In the genomic region with DNA sequence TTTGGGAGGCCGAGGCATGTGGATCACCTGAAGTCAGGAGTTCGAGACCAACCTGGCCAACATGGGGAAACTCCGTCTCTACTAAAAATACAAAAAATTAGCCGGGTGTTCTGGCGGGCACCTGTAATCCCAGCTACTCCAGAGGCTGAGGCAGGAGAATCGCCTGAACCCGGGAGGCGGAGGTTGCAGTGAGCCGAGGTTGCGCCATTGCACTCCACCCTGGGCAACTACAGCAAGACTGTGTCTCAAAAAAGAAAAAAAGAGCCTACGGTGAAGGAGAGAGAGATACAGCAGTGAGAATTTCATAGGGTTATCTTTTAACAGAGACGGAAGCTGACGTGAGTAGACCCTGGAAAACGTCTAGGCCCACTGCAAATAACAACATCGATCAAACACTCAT, we compare ENCODE assay signal across 7 cellular contexts. TPM values are rescaled to one million over a fixed set of nuclear protein-coding genes. Genes with fewer than 3 reads are reported as not detected.
A peak's percentile ranks its signal among the peaks of the same experiment; 100 is the strongest.
DNase-seq lines count a peak whose midpoint lies in the region; ATAC-seq, FAIRE-seq and TF ChIP-seq lines count a peak whose summit lies in the region.
"Not testable (repeated sequence)": the region's sequence is repeated elsewhere in the genome, so short reads cannot be mapped to it uniquely, and the experiment has no call there.

No MANE protein-coding gene starts in this region.

- H2BK12ac ChIP-seq in neuronal stem cell (ENCODE audit: low read length): not testable (repeated sequence)

- not testable (repeated sequence) for H4K8ac ChIP-seq in neuronal stem cell (ENCODE audit: low read depth, low read length)

- dilution Hi-C loops in keratinocyte (cut with MboI; ENCODE audit: extremely low pct_ligation_motif_present, low sequenced_read_pairs): not testable (repeated sequence)

- not testable (repeated sequence) for FAIRE-seq in keratinocyte (lab: Jason Lieb, UNC)

- not testable (repeated sequence) for H3F3A ChIP-seq in SU-DHL-6 (ENCODE audit: insufficient read depth)

- H3K9ac ChIP-seq in DND-41 (ENCODE audit: low read depth, low read length) (peak overlapping the region; percentile 96), SU-DHL-6 (ENCODE audit: low read length) (peak overlapping the region; percentile 88)
- H3K9ac ChIP-seq in KMS-11; endodermal cell (ENCODE audit: extremely low read depth, low read length, poor library complexity, severe bottlenecking); keratinocyte (ENCODE audit: control insufficient read depth, extremely low read depth, insufficient read depth, low read length); neuronal stem cell (ENCODE audit: low read depth, low read length, poor library complexity): not testable (repeated sequence)

- H2BK120ac ChIP-seq in neuronal stem cell (ENCODE audit: low read depth, low read length): not testable (repeated sequence)

- peak overlapping the region; percentile 96; the same call in 1 of the 2 replicates for H3K27ac ChIP-seq in DND-41 (ENCODE audit: low read length)
- H3K27ac ChIP-seq in KMS-11; endodermal cell (ENCODE audit: low read depth, low read length); keratinocyte (ENCODE audit: control insufficient read depth, insufficient read depth, low read length): not testable (repeated sequence)
- 0 out of 2 replicates have a peak overlapping the region, but pooled peaks have one; percentile 71 for H3K27ac ChIP-seq in SU-DHL-6 (ENCODE audit: low read depth, low read length)
- peak overlapping the region; percentile 39 for H3K27ac ChIP-seq in neuronal stem cell (replicated peaks; ENCODE audit: low read length)

- not testable (repeated sequence) for H3K27me3 Mint-ChIP-seq in activated naive CD4-positive, alpha-beta T cell treated with anti-CD3 and anti-CD28 coated beads, Interleukin-2, amount 50 U/mL, for 24 hours; endodermal cell (ENCODE audit: insufficient read depth)

- H3K4me1 ChIP-seq in DND-41 (ENCODE audit: insufficient read depth, low read length) (peaks cover 55% of the 10 kb centered on the region), KMS-11 (ENCODE audit: low read depth, poor library complexity, severe bottlenecking) (peaks cover 20% of the 10 kb centered on the region), keratinocyte (ENCODE audit: control insufficient read depth, extremely low read depth, insufficient read depth, low read length) (peaks cover 13% of the 10 kb centered on the region)
- not testable (repeated sequence) for H3K4me1 ChIP-seq in endodermal cell (ENCODE audit: control insufficient read depth, insufficient read depth, low read length); neuronal stem cell (ENCODE audit: control insufficient read depth in 2 of 2, insufficient read depth in 1 of 2, low read depth in 1 of 2, low read length in 2 of 2)

- not testable (repeated sequence) for H3K79me1 ChIP-seq in neuronal stem cell (ENCODE audit: low read depth, low read length)

- not testable (repeated sequence) for H3K27me3 ChIP-seq in DND-41 (ENCODE audit: insufficient read depth, low read length, poor library complexity); KMS-11 (ENCODE audit: insufficient read depth, low read depth); SU-DHL-6 (ENCODE audit: low read length); endodermal cell (ENCODE audit: control insufficient read depth, insufficient read depth, low read length, poor library complexity, severe bottlenecking); keratinocyte (ENCODE audit: control insufficient read depth, extremely low read depth, insufficient read depth, low read length); neuronal stem cell (ENCODE audit: control insufficient read depth in 3 of 3, insufficient read depth in 3 of 3, low read depth in 1 of 3, low read length in 3 of 3)

- H2AFZ ChIP-seq in DND-41 (ENCODE audit: low read depth, low read length); KMS-11 (ENCODE audit: low read depth); SU-DHL-6 (ENCODE audit: low read depth, low read length, severe bottlenecking); keratinocyte (ENCODE audit: control insufficient read depth, low read length); neuronal stem cell (ENCODE audit: low read length): not testable (repeated sequence)

- H3K4me3 ChIP-seq in DND-41 (ENCODE audit: low read depth in 1 of 2, low read length in 2 of 2) (peak overlapping the region; percentile 59 to 86; a peak in 3 of 4 replicates), SU-DHL-6 (ENCODE audit: insufficient read depth, low read length, poor library complexity, severe bottlenecking) (peak overlapping the region; percentile 94), endodermal cell (ENCODE audit: low read length) (peak overlapping the region; percentile 98), keratinocyte (ENCODE audit: control insufficient read depth in 2 of 3, extremely low read depth in 1 of 3, insufficient read depth in 2 of 3, low read depth in 1 of 3, low read length in 3 of 3) (peak overlapping the region in 2 of 3 experiments; percentile 53 to 90), neuronal stem cell (ENCODE audit: low read length in 2 of 2) (peak overlapping the region in 1 of 2 donors; percentile 98)
- not testable (repeated sequence) for H3K4me3 ChIP-seq in KMS-11 (IDR thresholded peaks at IDR 0.05; ENCODE audit: insufficient read depth, low read depth, low read length)

- ATAC-seq in DND-41 (ENCODE audit: insufficient read depth, low read depth): not testable (repeated sequence)

- not testable (repeated sequence) for H3K9me1 ChIP-seq in keratinocyte (ENCODE audit: control insufficient read depth, extremely low read depth, insufficient read depth, low read length)

- WGBS in endodermal cell (ENCODE audit: insufficient coverage in 1 of 2, insufficient read length in 1 of 2), 2 experiments: 82 to 89% methylated on average over 10 to 15 of the region's 15 CpGs
- no CpG with 5 or more reads among the region's 15 CpGs for WGBS in neuronal stem cell (ENCODE audit: extremely low coverage in 2 of 2, insufficient read length in 2 of 2, insufficient replicate concordance in 1 of 2), 2 donors

- H3K4ac ChIP-seq in neuronal stem cell (ENCODE audit: low read length): not testable (repeated sequence)

- TF ChIP-seq CTCF in DND-41 (IDR thresholded peaks at IDR 0.05; ENCODE audit: borderline replicate concordance, extremely low read depth, low read length, poor library complexity, severe bottlenecking); KMS-11 (conservative IDR thresholded peaks at IDR 0.05; ENCODE audit: low read depth, low read length); SU-DHL-6 (IDR thresholded peaks at IDR 0.05; ENCODE audit: insufficient read depth, low read length, poor library complexity, severe bottlenecking); endodermal cell (conservative IDR thresholded peaks at IDR 0.05); keratinocyte (optimal IDR thresholded peaks at IDR 0.05 in 1 of 3, IDR thresholded peaks at IDR 0.05 in 1 of 3, conservative IDR thresholded peaks at IDR 0.05 in 1 of 3; ENCODE audit: extremely low read depth in 1 of 3, insufficient read depth in 2 of 3, low read length in 3 of 3): not testable (repeated sequence)

- not testable (repeated sequence) for H3K9me3 Mint-ChIP-seq in activated naive CD4-positive, alpha-beta T cell treated with anti-CD3 and anti-CD28 coated beads, Interleukin-2, amount 50 U/mL, for 24 hours; endodermal cell

- H3K23ac ChIP-seq in neuronal stem cell (ENCODE audit: low read depth, low read length, poor library complexity): not testable (repeated sequence)

- not testable (repeated sequence) for DNase-seq in DND-41; endodermal cell; keratinocyte (ENCODE audit: low read depth, low spot score); neuronal stem cell (ENCODE audit: low spot score)

- not testable (repeated sequence) for H3K9me2 ChIP-seq in SU-DHL-6 (replicated peaks; ENCODE audit: insufficient read depth, low read length)

- H3K18ac ChIP-seq in neuronal stem cell (ENCODE audit: low read length): not testable (repeated sequence)

- not testable (repeated sequence) for H2BK15ac ChIP-seq in neuronal stem cell (ENCODE audit: low read length)

- not testable (repeated sequence) for H3K14ac ChIP-seq in neuronal stem cell (ENCODE audit: low read length)

- peak overlapping the region; percentile 86 for H3K4me2 ChIP-seq in DND-41 (ENCODE audit: insufficient read depth, low read length)
- peak overlapping the region; percentile 68 for H3K4me2 ChIP-seq in KMS-11
- peak overlapping the region; percentile 72 for H3K4me2 ChIP-seq in SU-DHL-6 (ENCODE audit: low read depth, low read length, poor library complexity, severe bottlenecking)
- H3K4me2 ChIP-seq in keratinocyte (ENCODE audit: control insufficient read depth, extremely low read depth, insufficient read depth, low read depth, low read length): peak overlapping the region; percentile 91
- H3K4me2 ChIP-seq in neuronal stem cell (ENCODE audit: insufficient read depth, low read length, poor library complexity, severe bottlenecking): peak overlapping the region; percentile 48

- H3K79me2 ChIP-seq in DND-41 (ENCODE audit: insufficient read depth, low read length): peaks cover 95% of the 10 kb centered on the region
- H3K79me2 ChIP-seq in KMS-11 (ENCODE audit: insufficient read depth, low read depth): peaks cover 65% of the 10 kb centered on the region
- peaks cover 94% of the 10 kb centered on the region for H3K79me2 ChIP-seq in SU-DHL-6 (ENCODE audit: insufficient read depth, low read length)
- H3K79me2 ChIP-seq in keratinocyte (ENCODE audit: control insufficient read depth, insufficient read depth, low read length): peaks cover 87% of the 10 kb centered on the region

- H3K36me3 ChIP-seq in DND-41 (ENCODE audit: insufficient read depth, low read length): peaks cover 25% of the 10 kb centered on the region
- not testable (repeated sequence) for H3K36me3 ChIP-seq in KMS-11 (ENCODE audit: insufficient read depth); keratinocyte (ENCODE audit: control insufficient read depth in 2 of 2, extremely low read depth in 1 of 2, insufficient read depth in 2 of 2, low read length in 2 of 2)
- peaks cover 27% of the 10 kb centered on the region for H3K36me3 ChIP-seq in SU-DHL-6 (ENCODE audit: low read length)
- H3K36me3 ChIP-seq in endodermal cell (ENCODE audit: control insufficient read depth, insufficient read depth, low read length): peaks cover 15% of the 10 kb centered on the region
- peaks cover 5 to 62% of the 10 kb centered on the region in 2 donors for H3K36me3 ChIP-seq in neuronal stem cell (replicated peaks in 1 of 2; ENCODE audit: control insufficient read depth in 2 of 2, insufficient read depth in 2 of 2, low read length in 2 of 2)

- peak overlapping the region; percentile 94 for H3K4me3 Mint-ChIP-seq in activated naive CD4-positive, alpha-beta T cell treated with anti-CD3 and anti-CD28 coated beads, Interleukin-2, amount 50 U/mL, for 24 hours
- peak overlapping the region; percentile 87 for H3K4me3 Mint-ChIP-seq in endodermal cell

- not testable (repeated sequence) for H4K91ac ChIP-seq in neuronal stem cell (ENCODE audit: low read depth, low read length, poor library complexity)

- peaks cover 16% of the 10 kb centered on the region for H3K36me3 Mint-ChIP-seq in activated naive CD4-positive, alpha-beta T cell treated with anti-CD3 and anti-CD28 coated beads, Interleukin-2, amount 50 U/mL, for 24 hours
- peaks cover 18% of the 10 kb centered on the region for H3K36me3 Mint-ChIP-seq in endodermal cell (ENCODE audit: low read depth)

- H3K4me1 Mint-ChIP-seq in activated naive CD4-positive, alpha-beta T cell treated with anti-CD3 and anti-CD28 coated beads, Interleukin-2, amount 50 U/mL, for 24 hours: peaks cover 69% of the 10 kb centered on the region
- H3K4me1 Mint-ChIP-seq in endodermal cell: peaks cover 12% of the 10 kb centered on the region

- H3K27ac Mint-ChIP-seq in activated naive CD4-positive, alpha-beta T cell treated with anti-CD3 and anti-CD28 coated beads, Interleukin-2, amount 50 U/mL, for 24 hours; endodermal cell: not testable (repeated sequence)

- H2BK5ac ChIP-seq in neuronal stem cell (ENCODE audit: low read length): not testable (repeated sequence)

- H4K20me1 ChIP-seq in DND-41 (ENCODE audit: insufficient read depth, low read length) (peaks cover 33% of the 10 kb centered on the region; the same call in 1 of the 2 replicates), SU-DHL-6 (ENCODE audit: low read depth, low read length) (peaks cover 14% of the 10 kb centered on the region)
- not testable (repeated sequence) for H4K20me1 ChIP-seq in KMS-11 (ENCODE audit: insufficient read depth); keratinocyte (ENCODE audit: control insufficient read depth, extremely low read depth, insufficient read depth, low read length)

- not testable (repeated sequence) for H3K9me3 ChIP-seq in DND-41 (ENCODE audit: insufficient read depth, low read length, severe bottlenecking); SU-DHL-6 (ENCODE audit: insufficient read depth, low read length); endodermal cell (ENCODE audit: control insufficient read depth, low read length); keratinocyte (ENCODE audit: control insufficient read depth, low read depth, low read length)
- H3K9me3 ChIP-seq in neuronal stem cell (replicated peaks in 1 of 2; ENCODE audit: control insufficient read depth in 2 of 2, insufficient read depth in 1 of 2, low read depth in 1 of 2, low read length in 2 of 2): peaks cover 0 to 24% of the 10 kb centered on the region in 2 donors

- not testable (repeated sequence) for H2AK5ac ChIP-seq in neuronal stem cell (ENCODE audit: low read depth, low read length)

RNA-seq across cellular contexts. Expression of gene MZT1, which starts 1.2 kb away (rescaled TPM):
- total RNA-seq in endodermal cell: 10 to 100 TPM; 22.0 to 27.5 TPM
- 50.5 TPM for polyA plus RNA-seq in endodermal cell (2013, experiment 1 of 2)
- 54.3 TPM for polyA plus RNA-seq in endodermal cell (2013, experiment 2 of 2)
- polyA plus RNA-seq in keratinocyte: 4.6 to 13.7 TPM (median 7.6 TPM) in 3 replicates
- 13.8 TPM for polyA plus RNA-seq in keratinocyte (2011; ENCODE audit: low read depth)
- 4.8 and 8.3 TPM in 2 replicates for polyA plus RNA-seq in keratinocyte (2011; cell fraction: cytosol; rRNA removed)
- 1.6 and 2.8 TPM in 2 replicates for polyA plus RNA-seq in keratinocyte (2011; cell fraction: nucleus; rRNA removed)
- 7.5 and 10.5 TPM in 2 replicates for polyA plus RNA-seq in keratinocyte (2012; ENCODE audit: low replicate concordance)
- 0.26 to 2.3 TPM (median 0.82 TPM) in 3 replicates for polyA minus RNA-seq in keratinocyte
- polyA minus RNA-seq in keratinocyte (2011; cell fraction: cytosol; rRNA and poly(A)+ RNA removed): 3.3 TPM
- polyA minus RNA-seq in keratinocyte (2011; cell fraction: nucleus; rRNA and poly(A)+ RNA removed): 0.53 and 1.4 TPM in 2 replicates
- polyA plus RNA-seq in neuronal stem cell (2013, experiment 1 of 2): 38.0 TPM
- polyA plus RNA-seq in neuronal stem cell (2013, experiment 2 of 2): 41.5 TPM

RNA-seq across cellular contexts. Expression of gene BORA, which starts 1.5 kb away (rescaled TPM):
- total RNA-seq in endodermal cell: 10 to 100 TPM; 14.4 to 22.5 TPM
- polyA plus RNA-seq in endodermal cell (2013, experiment 1 of 2): 29.2 TPM
- polyA plus RNA-seq in endodermal cell (2013, experiment 2 of 2): 27.9 TPM
- polyA plus RNA-seq in keratinocyte: 2.9 to 8.3 TPM (median 3.4 TPM) in 3 replicates
- 1.0 TPM for polyA plus RNA-seq in keratinocyte (2011; ENCODE audit: low read depth)
- 2.1 and 4.7 TPM in 2 replicates for polyA plus RNA-seq in keratinocyte (2011; cell fraction: cytosol; rRNA removed)
- 4.4 and 4.8 TPM in 2 replicates for polyA plus RNA-seq in keratinocyte (2011; cell fraction: nucleus; rRNA removed)
- polyA plus RNA-seq in keratinocyte (2012; ENCODE audit: low replicate concordance): 1.3 and 5.0 TPM in 2 replicates
- polyA minus RNA-seq in keratinocyte: 0.52 to 6.4 TPM (median 1.1 TPM) in 3 replicates
- 1.5 TPM for polyA minus RNA-seq in keratinocyte (2011; cell fraction: cytosol; rRNA and poly(A)+ RNA removed)
- 1.5 and 2.4 TPM in 2 replicates for polyA minus RNA-seq in keratinocyte (2011; cell fraction: nucleus; rRNA and poly(A)+ RNA removed)
- 20.8 TPM for polyA plus RNA-seq in neuronal stem cell (2013, experiment 1 of 2)
- 21.7 TPM for polyA plus RNA-seq in neuronal stem cell (2013, experiment 2 of 2)

RNA-seq across cellular contexts. Expression of gene DIS3, which starts 55.5 kb away (rescaled TPM):
- 10 to 100 TPM; 32.9 to 36.9 TPM for total RNA-seq in endodermal cell
- polyA plus RNA-seq in endodermal cell (2013, experiment 1 of 2): 32.6 TPM
- polyA plus RNA-seq in endodermal cell (2013, experiment 2 of 2): 32.5 TPM
- polyA plus RNA-seq in keratinocyte: 25.0 to 44.7 TPM (median 31.2 TPM) in 3 replicates
- polyA plus RNA-seq in keratinocyte (2011; ENCODE audit: low read depth): 23.3 TPM
- 16.9 and 33.2 TPM in 2 replicates for polyA plus RNA-seq in keratinocyte (2011; cell fraction: cytosol; rRNA removed)
- polyA plus RNA-seq in keratinocyte (2011; cell fraction: nucleus; rRNA removed): 36.4 and 51.2 TPM in 2 replicates
- 14.7 and 28.1 TPM in 2 replicates for polyA plus RNA-seq in keratinocyte (2012; ENCODE audit: low replicate concordance)
- polyA minus RNA-seq in keratinocyte: 5.0 to 35.8 TPM (median 18.6 TPM) in 3 replicates
- polyA minus RNA-seq in keratinocyte (2011; cell fraction: cytosol; rRNA and poly(A)+ RNA removed): 18.8 TPM
- 28.5 and 48.9 TPM in 2 replicates for polyA minus RNA-seq in keratinocyte (2011; cell fraction: nucleus; rRNA and poly(A)+ RNA removed)
- 22.4 TPM for polyA plus RNA-seq in neuronal stem cell (2013, experiment 1 of 2)
- polyA plus RNA-seq in neuronal stem cell (2013, experiment 2 of 2): 21.7 TPM

RNA-seq across cellular contexts. Expression of gene PIBF1, which starts 55.7 kb away (rescaled TPM):
- 10 to 100 TPM; 25.6 to 35.2 TPM for total RNA-seq in endodermal cell
- polyA plus RNA-seq in endodermal cell (2013, experiment 1 of 2): 15.4 TPM
- 18.0 TPM for polyA plus RNA-seq in endodermal cell (2013, experiment 2 of 2)
- 3.8 to 9.1 TPM (median 4.2 TPM) in 3 replicates for polyA plus RNA-seq in keratinocyte
- 34.2 TPM for polyA plus RNA-seq in keratinocyte (2011; ENCODE audit: low read depth)
- 3.7 and 7.9 TPM in 2 replicates for polyA plus RNA-seq in keratinocyte (2011; cell fraction: cytosol; rRNA removed)
- 3.6 and 6.2 TPM in 2 replicates for polyA plus RNA-seq in keratinocyte (2011; cell fraction: nucleus; rRNA removed)
- polyA plus RNA-seq in keratinocyte (2012; ENCODE audit: low replicate concordance): 6.2 and 9.4 TPM in 2 replicates
- polyA minus RNA-seq in keratinocyte: 2.1 to 14.1 TPM (median 7.5 TPM) in 3 replicates
- polyA minus RNA-seq in keratinocyte (2011; cell fraction: cytosol; rRNA and poly(A)+ RNA removed): 5.9 TPM
- polyA minus RNA-seq in keratinocyte (2011; cell fraction: nucleus; rRNA and poly(A)+ RNA removed): 6.5 and 10.8 TPM in 2 replicates
- 19.0 TPM for polyA plus RNA-seq in neuronal stem cell (2013, experiment 1 of 2)
- polyA plus RNA-seq in neuronal stem cell (2013, experiment 2 of 2): 17.6 TPM
